1 cellular context compared by ENCODE assay signal in the genomic region with DNA sequence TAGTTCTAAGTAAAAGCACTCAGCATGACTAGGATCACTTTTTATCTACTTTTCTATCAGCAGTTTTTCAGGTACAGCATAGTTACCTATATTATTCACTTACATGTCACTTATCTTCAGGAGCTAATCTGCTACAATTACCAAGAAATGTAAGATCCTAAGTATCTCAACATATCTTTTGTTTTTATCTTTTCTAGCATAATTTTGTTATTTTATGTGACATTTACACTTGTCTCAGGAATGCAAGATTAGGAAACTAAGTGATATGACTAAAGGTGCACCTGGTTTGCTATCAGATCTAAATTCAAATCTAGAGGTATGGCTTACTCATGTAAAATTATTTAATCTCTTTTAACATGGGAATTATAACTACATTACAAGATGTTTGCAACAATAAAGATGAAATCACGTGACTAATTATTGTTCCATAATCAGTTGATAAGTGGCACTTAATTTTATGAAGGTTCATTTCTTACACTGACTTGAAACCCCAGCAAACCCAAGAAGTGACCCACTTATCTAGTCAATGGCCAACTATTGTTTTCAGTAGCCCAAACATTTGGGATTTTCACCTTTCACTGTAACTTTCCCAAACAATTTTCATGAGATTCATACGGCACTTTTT.
TF ChIP-seq lines count a peak whose summit lies in the region.

No MANE protein-coding gene starts in this region.

TF ChIP-seq in SK-N-SH, 30 proteins besides CTCF, POLR2A, EP300 and RAD21 (continued from another document):
- TF ChIP-seq, protein P1, sequence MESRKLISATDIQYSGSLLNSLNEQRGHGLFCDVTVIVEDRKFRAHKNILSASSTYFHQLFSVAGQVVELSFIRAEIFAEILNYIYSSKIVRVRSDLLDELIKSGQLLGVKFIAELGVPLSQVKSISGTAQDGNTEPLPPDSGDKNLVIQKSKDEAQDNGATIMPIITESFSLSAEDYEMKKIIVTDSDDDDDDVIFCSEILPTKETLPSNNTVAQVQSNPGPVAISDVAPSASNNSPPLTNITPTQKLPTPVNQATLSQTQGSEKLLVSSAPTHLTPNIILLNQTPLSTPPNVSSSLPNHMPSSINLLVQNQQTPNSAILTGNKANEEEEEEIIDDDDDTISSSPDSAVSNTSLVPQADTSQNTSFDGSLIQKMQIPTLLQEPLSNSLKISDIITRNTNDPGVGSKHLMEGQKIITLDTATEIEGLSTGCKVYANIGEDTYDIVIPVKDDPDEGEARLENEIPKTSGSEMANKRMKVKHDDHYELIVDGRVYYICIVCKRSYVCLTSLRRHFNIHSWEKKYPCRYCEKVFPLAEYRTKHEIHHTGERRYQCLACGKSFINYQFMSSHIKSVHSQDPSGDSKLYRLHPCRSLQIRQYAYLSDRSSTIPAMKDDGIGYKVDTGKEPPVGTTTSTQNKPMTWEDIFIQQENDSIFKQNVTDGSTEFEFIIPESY (IDR thresholded peaks at IDR 0.05; ENCODE audit: borderline replicate concordance, low read depth), result no peak
- TF ChIP-seq, protein P2, sequence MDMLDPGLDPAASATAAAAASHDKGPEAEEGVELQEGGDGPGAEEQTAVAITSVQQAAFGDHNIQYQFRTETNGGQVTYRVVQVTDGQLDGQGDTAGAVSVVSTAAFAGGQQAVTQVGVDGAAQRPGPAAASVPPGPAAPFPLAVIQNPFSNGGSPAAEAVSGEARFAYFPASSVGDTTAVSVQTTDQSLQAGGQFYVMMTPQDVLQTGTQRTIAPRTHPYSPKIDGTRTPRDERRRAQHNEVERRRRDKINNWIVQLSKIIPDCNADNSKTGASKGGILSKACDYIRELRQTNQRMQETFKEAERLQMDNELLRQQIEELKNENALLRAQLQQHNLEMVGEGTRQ (IDR thresholded peaks at IDR 0.05; ENCODE audit: borderline replicate concordance, low read depth, low read length), result no peak
- TF ChIP-seq EZH2phosphoT487 (IDR thresholded peaks at IDR 0.05; ENCODE audit: borderline replicate concordance, low read depth) (no peak), JUND (IDR thresholded peaks at IDR 0.05) (no peak), MEF2A (IDR thresholded peaks at IDR 0.05; ENCODE audit: borderline replicate concordance, low read depth) (no peak), NFIC (IDR thresholded peaks at IDR 0.05; ENCODE audit: borderline replicate concordance) (no peak), TAF1 (IDR thresholded peaks at IDR 0.05; ENCODE audit: borderline replicate concordance, low read depth, low read length) (no peak), TEAD4 (IDR thresholded peaks at IDR 0.05; ENCODE audit: borderline replicate concordance, insufficient read depth) (no peak), RCOR1 (IDR thresholded peaks at IDR 0.05; ENCODE audit: low read length) (no peak), ELF1 (IDR thresholded peaks at IDR 0.05) (no peak)
- TF ChIP-seq, protein P3, sequence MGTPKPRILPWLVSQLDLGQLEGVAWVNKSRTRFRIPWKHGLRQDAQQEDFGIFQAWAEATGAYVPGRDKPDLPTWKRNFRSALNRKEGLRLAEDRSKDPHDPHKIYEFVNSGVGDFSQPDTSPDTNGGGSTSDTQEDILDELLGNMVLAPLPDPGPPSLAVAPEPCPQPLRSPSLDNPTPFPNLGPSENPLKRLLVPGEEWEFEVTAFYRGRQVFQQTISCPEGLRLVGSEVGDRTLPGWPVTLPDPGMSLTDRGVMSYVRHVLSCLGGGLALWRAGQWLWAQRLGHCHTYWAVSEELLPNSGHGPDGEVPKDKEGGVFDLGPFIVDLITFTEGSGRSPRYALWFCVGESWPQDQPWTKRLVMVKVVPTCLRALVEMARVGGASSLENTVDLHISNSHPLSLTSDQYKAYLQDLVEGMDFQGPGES (IDR thresholded peaks at IDR 0.05; ENCODE audit: low read depth, low read length), result no peak
- TF ChIP-seq, protein P4, sequence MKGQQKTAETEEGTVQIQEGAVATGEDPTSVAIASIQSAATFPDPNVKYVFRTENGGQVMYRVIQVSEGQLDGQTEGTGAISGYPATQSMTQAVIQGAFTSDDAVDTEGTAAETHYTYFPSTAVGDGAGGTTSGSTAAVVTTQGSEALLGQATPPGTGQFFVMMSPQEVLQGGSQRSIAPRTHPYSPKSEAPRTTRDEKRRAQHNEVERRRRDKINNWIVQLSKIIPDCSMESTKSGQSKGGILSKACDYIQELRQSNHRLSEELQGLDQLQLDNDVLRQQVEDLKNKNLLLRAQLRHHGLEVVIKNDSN (IDR thresholded peaks at IDR 0.05; ENCODE audit: borderline replicate concordance, low read depth), result no peak
- TF ChIP-seq, protein P5, sequence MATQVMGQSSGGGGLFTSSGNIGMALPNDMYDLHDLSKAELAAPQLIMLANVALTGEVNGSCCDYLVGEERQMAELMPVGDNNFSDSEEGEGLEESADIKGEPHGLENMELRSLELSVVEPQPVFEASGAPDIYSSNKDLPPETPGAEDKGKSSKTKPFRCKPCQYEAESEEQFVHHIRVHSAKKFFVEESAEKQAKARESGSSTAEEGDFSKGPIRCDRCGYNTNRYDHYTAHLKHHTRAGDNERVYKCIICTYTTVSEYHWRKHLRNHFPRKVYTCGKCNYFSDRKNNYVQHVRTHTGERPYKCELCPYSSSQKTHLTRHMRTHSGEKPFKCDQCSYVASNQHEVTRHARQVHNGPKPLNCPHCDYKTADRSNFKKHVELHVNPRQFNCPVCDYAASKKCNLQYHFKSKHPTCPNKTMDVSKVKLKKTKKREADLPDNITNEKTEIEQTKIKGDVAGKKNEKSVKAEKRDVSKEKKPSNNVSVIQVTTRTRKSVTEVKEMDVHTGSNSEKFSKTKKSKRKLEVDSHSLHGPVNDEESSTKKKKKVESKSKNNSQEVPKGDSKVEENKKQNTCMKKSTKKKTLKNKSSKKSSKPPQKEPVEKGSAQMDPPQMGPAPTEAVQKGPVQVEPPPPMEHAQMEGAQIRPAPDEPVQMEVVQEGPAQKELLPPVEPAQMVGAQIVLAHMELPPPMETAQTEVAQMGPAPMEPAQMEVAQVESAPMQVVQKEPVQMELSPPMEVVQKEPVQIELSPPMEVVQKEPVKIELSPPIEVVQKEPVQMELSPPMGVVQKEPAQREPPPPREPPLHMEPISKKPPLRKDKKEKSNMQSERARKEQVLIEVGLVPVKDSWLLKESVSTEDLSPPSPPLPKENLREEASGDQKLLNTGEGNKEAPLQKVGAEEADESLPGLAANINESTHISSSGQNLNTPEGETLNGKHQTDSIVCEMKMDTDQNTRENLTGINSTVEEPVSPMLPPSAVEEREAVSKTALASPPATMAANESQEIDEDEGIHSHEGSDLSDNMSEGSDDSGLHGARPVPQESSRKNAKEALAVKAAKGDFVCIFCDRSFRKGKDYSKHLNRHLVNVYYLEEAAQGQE (IDR thresholded peaks at IDR 0.05; ENCODE audit: low read depth, low read length), result no peak
- TF ChIP-seq, protein P6, sequence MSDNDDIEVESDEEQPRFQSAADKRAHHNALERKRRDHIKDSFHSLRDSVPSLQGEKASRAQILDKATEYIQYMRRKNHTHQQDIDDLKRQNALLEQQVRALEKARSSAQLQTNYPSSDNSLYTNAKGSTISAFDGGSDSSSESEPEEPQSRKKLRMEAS (IDR thresholded peaks at IDR 0.05; ENCODE audit: low read depth), result no peak
